In genomic region chr2:64400733-64401500, GRCh38 we compare ENCODE assay signal across 12 cellular contexts. TPM values are rescaled to one million over a fixed set of nuclear protein-coding genes. Genes with fewer than 3 reads are reported as not detected.
DNase-seq lines count a peak whose midpoint lies in the region; ATAC-seq, FAIRE-seq and TF ChIP-seq lines count a peak whose summit lies in the region.
"Had no signal": no experiment of that assay in that cellular context is flagged by ENCODE, and none has a peak within 500 bp of the region (broad histone marks: within the 10 kb centered on the region; RNA-seq: fewer than 3 reads in every experiment).

No MANE protein-coding gene starts in this region.

- TF ChIP-seq CTCF in HEK293 (tag by site-specific recombination; IDR thresholded peaks at IDR 0.05) (no peak), HepG2 (CRISPR knock-in tag; IDR thresholded peaks at IDR 0.05) (no peak), thyroid gland (IDR thresholded peaks at IDR 0.05) (no peak)

- CTCF ChIA-PET in HEK293 (lab: Yijun Ruan, JAX): no interaction called here
- CTCF ChIA-PET in HepG2 (lab: Yijun Ruan, JAX; ENCODE audit: low intra/inter-chr PET ratio, low total read pairs): no interaction called here

- H3K9me3 Mint-ChIP-seq in stimulated activated naive B cell treated with anti-CD40 and anti-IgM and Interleukin-4, amounts not matched to agents 10 μg/mL and 1 μg/mL and 100 μg/mL, for 72 hours: peaks cover 0 to under 1% of the 10 kb centered on the region in 2 donors
- H3K9me3 Mint-ChIP-seq: mesothelial cell of epicardium had no signal

- no peaks in the 10 kb centered on the region for H3K79me2 ChIP-seq in HepG2 (ENCODE audit: insufficient read depth, low read length)

- H3K4me2 ChIP-seq in HepG2 (ENCODE audit: low read depth, low read length): peak overlapping the region; percentile 87

- no peaks in the 10 kb centered on the region for H3K36me3 ChIP-seq in HEK293 (ENCODE audit: control insufficient read depth in 2 of 2, insufficient read depth in 1 of 2, low read length in 2 of 2)
- no peaks in the 10 kb centered on the region for H3K36me3 ChIP-seq in HepG2 (replicated peaks in 1 of 2; ENCODE audit: control insufficient read depth in 1 of 2, insufficient read depth in 2 of 2, low read length in 2 of 2)
- no peaks in the 10 kb centered on the region for H3K36me3 ChIP-seq in thyroid gland

- H4K20me1 ChIP-seq in HepG2 (ENCODE audit: insufficient read depth, low read length): no peaks in the 10 kb centered on the region

- ATAC-seq in HepG2: peak; percentile 71
- ATAC-seq in stimulated activated naive B cell treated with anti-CD40 and anti-IgM and Interleukin-4, amounts not matched to agents 10 μg/mL and 1 μg/mL and 100 μg/mL, for 72 hours (replicated peaks): no peak
- no peak for ATAC-seq in HG02973 (IDR thresholded peaks at IDR 0.05; ENCODE audit: unreplicated experiment)

- H3K27ac Mint-ChIP-seq in stimulated activated naive B cell treated with anti-CD40 and anti-IgM and Interleukin-4, amounts not matched to agents 10 μg/mL and 1 μg/mL and 100 μg/mL, for 72 hours: no peak overlapping the region

- peaks cover 4 to 5% of the 10 kb centered on the region in 2 donors for H3K27me3 Mint-ChIP-seq in stimulated activated naive B cell treated with anti-CD40 and anti-IgM and Interleukin-4, amounts not matched to agents 10 μg/mL and 1 μg/mL and 100 μg/mL, for 72 hours

- H3K9me3 ChIP-seq in HEK293 (ENCODE audit: control insufficient read depth, insufficient read depth, low read depth, low read length): no peaks in the 10 kb centered on the region
- H3K9me3 ChIP-seq in HepG2 (ENCODE audit: low read length): no peaks in the 10 kb centered on the region
- no peaks in the 10 kb centered on the region for H3K9me3 ChIP-seq in thyroid gland

- in situ Hi-C loops in HepG2 (cut with HindIII; ENCODE audit: extremely low pct_ligation_motif_present, low pct_unique_long_range_greater_than_20kb): no loop called here

- H3K27ac ChIP-seq in HEK293 (ENCODE audit: extremely low read depth, low read depth, low read length): no peak overlapping the region
- peak overlapping the region; percentile 7 for H3K27ac ChIP-seq in HepG2 (ENCODE audit: extremely low read length, insufficient read depth, low read length)
- H3K27ac ChIP-seq in thyroid gland: peak overlapping the region; percentile 21 to 70 (median 59)

- peak overlapping the region; percentile 31; the same call in 1 of the 2 replicates for H3K9ac ChIP-seq in HepG2 (ENCODE audit: insufficient read depth, low read depth, low read length)

- DNase-seq in SW480 (ENCODE audit: low spot score): peak; percentile 73
- DNase-seq in HepG2 (ENCODE audit: low spot score): peak; percentile 60
- DNase-seq in thyroid gland: peak; percentile 23 to 41
- DNase-seq in stimulated activated naive B cell treated with anti-CD40 and anti-IgM and Interleukin-4, amounts not matched to agents 10 μg/mL and 1 μg/mL and 100 μg/mL, for 72 hours: no peak
- DNase-seq in AG08395 (ENCODE audit: low spot score): no peak
- DNase-seq: activated CD4-positive, alpha-beta T cell treated with anti-CD3 and anti-CD28 coated beads, Interleukin-2, amount 50 U/mL, for 48 hours; activated effector memory CD4-positive, alpha-beta T cell treated with anti-CD3 and anti-CD28 coated beads, Interleukin-2, amount 50 U/mL, for 16 hours; hypothalamus had no signal

- TF ChIP-seq EP300 in HepG2 (IDR thresholded peaks at IDR 0.05; ENCODE audit: low read depth in 2 of 2, low read length in 2 of 2): no peak
- TF ChIP-seq EP300 in HepG2 (CRISPR knock-in tag; IDR thresholded peaks at IDR 0.05; ENCODE audit: borderline replicate concordance): no peak

- H3K27me3 ChIP-seq in HepG2 (ENCODE audit: control insufficient read depth in 1 of 2, insufficient read depth in 2 of 2, low read length in 2 of 2) (no peaks in the 10 kb centered on the region), thyroid gland (no peaks in the 10 kb centered on the region)

- no TSS peak for BruUV-seq in HepG2 (replicated peaks; lab: Mats Ljungman, UMichigan)

- POLR2A ChIA-PET in HEK293 (lab: Yijun Ruan, JAX): no interaction called here
- POLR2A ChIA-PET in HepG2 (lab: Yijun Ruan, JAX): interaction anchor here (1.0 kb wide), 2 partner anchors 52 to 53 kb away, joined by 4 read pairs; partner anchors contain the start of gene LGALSL

- H3K4me3 Mint-ChIP-seq in stimulated activated naive B cell treated with anti-CD40 and anti-IgM and Interleukin-4, amounts not matched to agents 10 μg/mL and 1 μg/mL and 100 μg/mL, for 72 hours: no peak overlapping the region
- H3K4me3 Mint-ChIP-seq: mesothelial cell of epicardium had no signal

- TF ChIP-seq POLR2A in HepG2 (IDR thresholded peaks at IDR 0.05; ENCODE audit: insufficient read depth in 1 of 2, low read depth in 2 of 2, low read length in 2 of 2) (no peak), thyroid gland (IDR thresholded peaks at IDR 0.05) (no peak)

- H3K36me3 Mint-ChIP-seq in stimulated activated naive B cell treated with anti-CD40 and anti-IgM and Interleukin-4, amounts not matched to agents 10 μg/mL and 1 μg/mL and 100 μg/mL, for 72 hours: no peaks in the 10 kb centered on the region
- H3K36me3 Mint-ChIP-seq: mesothelial cell of epicardium had no signal

- H3K4me3 ChIP-seq in HEK293 (ENCODE audit: low read depth, low read length) (no peak overlapping the region), HepG2 (replicated peaks in 1 of 3; ENCODE audit: insufficient read depth in 1 of 3, low read depth in 2 of 3, low read length in 3 of 3) (peak overlapping the region; percentile 7 to 59 (median 13); a peak in 3 of 6 replicates), thyroid gland (replicated peaks in 1 of 3) (no peak overlapping the region)

- H3K4me1 ChIP-seq in HEK293 (ENCODE audit: control insufficient read depth, insufficient read depth, low read length) (peaks cover 15% of the 10 kb centered on the region), HepG2 (ENCODE audit: insufficient read depth, low read length) (peaks cover 74% of the 10 kb centered on the region), thyroid gland (peaks cover 42 to 59% of the 10 kb centered on the region in 2 donors)

- 5% methylated on average over 8 of the region's 8 CpGs for WGBS in HepG2 (ENCODE audit: low lambda C conversion rate)
- WGBS in thyroid gland, 2 donors: 65 to 69% methylated on average over 8 of the region's 8 CpGs

- intact Hi-C loops in HepG2 (cut with micrococcal nuclease; ENCODE audit: unreplicated experiment): loop anchor here (5.0 kb wide), 1 partner anchor 51 kb away; the partner anchor contains the start of gene LGALSL
- intact Hi-C loops in thyroid gland (cut with DNase I): no loop called here

- peak overlapping the region; percentile 55 for H2AFZ ChIP-seq in HepG2 (ENCODE audit: low read length)

- TF ChIP-seq RAD21 in HepG2 (CRISPR knock-in tag; IDR thresholded peaks at IDR 0.05): no peak

- H3K4me1 Mint-ChIP-seq in stimulated activated naive B cell treated with anti-CD40 and anti-IgM and Interleukin-4, amounts not matched to agents 10 μg/mL and 1 μg/mL and 100 μg/mL, for 72 hours: peaks cover 14 to 18% of the 10 kb centered on the region in 2 donors

- FAIRE-seq in HepG2 (lab: Jason Lieb, UNC): no peak
- FAIRE-seq: GM12892 had no signal

TF ChIP-seq in HEK293, 187 proteins besides CTCF, POLR2A, EP300 and RAD21:
- TF ChIP-seq ZNF366 (tag by site-specific recombination; conservative IDR thresholded peaks at IDR 0.05): no peak
- 0 out of 2 replicates have a peak, but pooled peaks have one; percentile 45 for TF ChIP-seq KLF1 (tag by site-specific recombination; IDR thresholded peaks at IDR 0.05)

TF ChIP-seq in HepG2, 621 proteins besides CTCF, POLR2A, EP300 and RAD21 (continues in another document):
- TF ChIP-seq SP4 (CRISPR knock-in tag; IDR thresholded peaks at IDR 0.05): peak; percentile 29; the same call in 1 of the 2 replicates
- TF ChIP-seq HDAC2 (CRISPR knock-in tag; IDR thresholded peaks at IDR 0.05): no peak; the same call in 1 of the 2 replicates
- peak; percentile 37; the same call in 1 of the 2 replicates for TF ChIP-seq IRF9 (CRISPR knock-in tag; IDR thresholded peaks at IDR 0.05; ENCODE audit: borderline replicate concordance)

RNA-seq across cellular contexts. Expression of gene LGALSL, which starts 53.0 kb away (rescaled TPM):
- total RNA-seq in HepG2 (2016; rRNA removed; fragmentation: Illumina TruSeq; extraction: Trizol): 15.4 and 22.6 TPM in 2 replicates
- 6.1 and 12.0 TPM in 2 replicates for total RNA-seq in HepG2 (2016; cell fraction: cytosol; rRNA removed; fragmentation: Illumina TruSeq; extraction: Trizol; ENCODE audit: low read depth)
- 15.9 and 18.2 TPM in 2 replicates for total RNA-seq in HepG2 (2016; cell fraction: insoluble cytoplasmic fraction; rRNA removed; fragmentation: Illumina TruSeq; extraction: Trizol)
- 15.5 and 19.7 TPM in 2 replicates for total RNA-seq in HepG2 (2016; cell fraction: membrane; rRNA removed; fragmentation: Illumina TruSeq; extraction: Trizol)
- 7.0 and 10.0 TPM in 2 replicates for total RNA-seq in HepG2 (2016; cell fraction: nucleus; rRNA removed; fragmentation: Illumina TruSeq; extraction: Trizol)
- 16.2 and 20.0 TPM in 2 replicates for polyA plus RNA-seq in HepG2 (2011; rRNA removed)
- polyA plus RNA-seq in HepG2 (2011; cell fraction: cytosol; rRNA removed): 17.5 and 21.3 TPM in 2 replicates
- 8.2 and 8.9 TPM in 2 replicates for polyA plus RNA-seq in HepG2 (2011; cell fraction: nucleus; rRNA removed)
- polyA plus RNA-seq in HepG2 (2012): 18.4 and 25.6 TPM in 2 replicates
- polyA plus RNA-seq in HepG2 (2016; cell fraction: cytosol; fragmentation: Illumina TruSeq; extraction: Trizol; ENCODE audit: low read depth): 19.9 and 23.2 TPM in 2 replicates
- polyA plus RNA-seq in HepG2 (2016; cell fraction: insoluble cytoplasmic fraction; fragmentation: Illumina TruSeq; extraction: Trizol; ENCODE audit: low read depth): 28.6 and 32.5 TPM in 2 replicates
- polyA plus RNA-seq in HepG2 (2016; cell fraction: membrane; fragmentation: Illumina TruSeq; extraction: Trizol; ENCODE audit: low read depth): 19.7 and 21.5 TPM in 2 replicates
- 15.4 and 23.3 TPM in 2 replicates for polyA plus RNA-seq in HepG2 (2016; cell fraction: nucleus; fragmentation: Illumina TruSeq; extraction: Trizol; ENCODE audit: insufficient read depth, low read depth)
- polyA minus RNA-seq in HepG2 (2011; rRNA and poly(A)+ RNA removed; ENCODE audit: low replicate concordance): 8.2 and 17.7 TPM in 2 replicates
- 16.6 and 18.6 TPM in 2 replicates for polyA minus RNA-seq in HepG2 (2011; cell fraction: cytosol; rRNA and poly(A)+ RNA removed)
- polyA minus RNA-seq in HepG2 (2011; cell fraction: nucleus; rRNA and poly(A)+ RNA removed): 5.4 and 7.6 TPM in 2 replicates
- total RNA-seq in thyroid gland: 10 to 100 TPM in 2 of 4 donors, 1 to 10 TPM in 2; 8.1 to 13.0 (median 10.4) TPM

Comparison
In these comparisons a context has a peak if more than half of its experiments do, and no peak if none do; other contexts are left out.
1. H3K4me3 ChIP-seq: peak in HepG2 (3 of 3); none in HEK293 (single experiment) and thyroid gland (0 of 3).
2. DNase-seq: peak in SW480 (single experiment), HepG2 (single experiment) and thyroid gland (2 of 2); none in stimulated activated naive B cell treated with anti-CD40 and anti-IgM and Interleukin-4, amounts not matched to agents 10 μg/mL and 1 μg/mL and 100 μg/mL, for 72 hours (single experiment) and AG08395 (single experiment).
3. Of the 63 proteins assayed by ChIP-seq in both HepG2 and HEK293: peak only in HepG2: PATZ1, ZBTB49, ZNF10, ZNF274, ZNF292, ZNF335 and 3 more; only in HEK293: none; in both: none; in neither: 54.